In genomic region chr2:96985630-96986385, GRCh38 we compare ENCODE assay signal across 16 cellular contexts. TPM values are rescaled to one million over a fixed set of nuclear protein-coding genes. Genes with fewer than 3 reads are reported as not detected.
"Had no signal": no experiment of that assay in that cellular context is flagged by ENCODE, and none has a peak within 500 bp of the region (broad histone marks: within the 10 kb centered on the region; RNA-seq: fewer than 3 reads in every experiment).

No MANE protein-coding gene starts in this region.

- H3K27me3 ChIP-seq: colonic mucosa, neutrophil, thyroid gland had no signal

- ATAC-seq: activated T-cell treated with anti-CD3 and anti-CD28 coated beads, Interleukin-2, amount 50 U/mL, for 4 hours; stimulated activated naive B cell treated with anti-CD40 and anti-IgM and Interleukin-4, amounts not matched to agents 10 μg/mL and 1 μg/mL and 100 μg/mL, for 72 hours had no signal

- H3K9me3 ChIP-seq: colonic mucosa, left ventricle myocardium inferior, neutrophil, thyroid gland had no signal

- H3K36me3 ChIP-seq: colonic mucosa, left ventricle myocardium inferior, neutrophil, thyroid gland had no signal

- H3K4me1 ChIP-seq: colonic mucosa, left ventricle myocardium inferior, thyroid gland had no signal

- H3K4me3 ChIP-seq: colonic mucosa, left ventricle myocardium inferior, thyroid gland had no signal

- DNase-seq: activated CD4-positive, alpha-beta T cell treated with anti-CD3 and anti-CD28 coated beads, Interleukin-2, amount 50 U/mL, for 1 hour; activated CD4-positive, CD25-positive, alpha-beta regulatory T cell treated with anti-CD3 and anti-CD28 coated beads, Interleukin-2, amount 50 U/mL, for 72 hours; activated CD8-positive, alpha-beta memory T cell treated with anti-CD3 and anti-CD28 coated beads, Interleukin-2, amount 50 U/mL, for 4 hours; activated naive CD4-positive, alpha-beta T cell treated with anti-CD3 and anti-CD28 coated beads, Interleukin-2, amount 50 U/mL, for 16 hours; activated T-cell treated with anti-CD3 and anti-CD28 coated beads, Interleukin-2, amount 50 U/mL, for 4 hours; aorta; colonic mucosa; foreskin fibroblast; left ventricle myocardium inferior; mammary epithelial cell; stimulated activated naive B cell treated with anti-CD40 and anti-IgM and Interleukin-4, amounts not matched to agents 10 μg/mL and 1 μg/mL and 100 μg/mL, for 72 hours; thyroid gland had no signal

- H3K27ac ChIP-seq: colonic mucosa, epithelial cell of prostate, left ventricle myocardium inferior, neutrophil, thyroid gland had no signal

RNA-seq across cellular contexts. Expression of gene FAM178B, which starts 0.6 kb away (rescaled TPM):
- total RNA-seq: renal cortical epithelial cell, thyroid gland, urinary bladder had no signal
- polyA plus RNA-seq: mammary epithelial cell had no signal
